ENCODE assay signal across 8 cellular contexts in the genomic region with DNA sequence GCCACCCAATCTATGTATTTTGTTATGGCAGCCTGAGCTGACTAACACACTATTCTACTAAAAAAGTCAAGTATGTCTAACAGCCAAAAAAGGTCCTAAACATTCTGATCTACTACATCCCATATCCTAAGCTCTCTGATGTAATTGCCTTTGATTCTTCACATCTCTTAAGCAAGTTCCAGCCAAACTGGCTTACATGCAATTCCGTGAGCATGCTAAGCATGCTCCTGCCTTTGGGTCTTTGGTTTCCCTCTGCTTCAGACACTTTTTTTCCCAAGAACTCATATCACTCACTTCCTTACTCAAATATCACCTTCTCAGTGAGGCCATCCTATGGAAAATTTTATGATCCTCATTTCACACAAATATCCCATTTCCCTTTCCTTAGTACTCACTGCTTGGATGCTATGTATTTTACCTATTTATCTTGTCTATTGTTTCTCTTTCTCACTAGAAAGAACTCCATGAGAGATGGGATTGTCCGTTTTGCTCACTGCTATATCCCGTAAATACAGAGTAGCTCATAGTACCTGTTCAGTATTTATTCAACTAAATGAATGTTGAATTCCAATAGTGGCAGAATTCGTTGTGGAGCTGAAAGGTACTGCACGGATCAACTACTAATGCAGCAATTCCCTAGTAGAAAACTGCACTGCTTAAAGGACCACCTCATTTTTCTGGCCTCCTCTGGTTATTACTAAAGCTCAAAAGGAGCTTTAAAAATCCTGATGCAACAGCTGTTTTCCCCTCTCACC. TPM values are rescaled to one million over a fixed set of nuclear protein-coding genes. Genes with fewer than 3 reads are reported as not detected.
DNase-seq lines count a peak whose midpoint lies in the region; ATAC-seq and TF ChIP-seq lines count a peak whose summit lies in the region.

No MANE protein-coding gene starts in this region.

- peaks cover 6 to 18% of the 10 kb centered on the region in 2 experiments; a peak in 3 of 4 replicates for H3K4me1 ChIP-seq in SK-N-SH (ENCODE audit: control insufficient read depth in 1 of 2, insufficient read depth in 2 of 2, low read depth in 1 of 2, low read length in 1 of 2)
- H3K4me1 ChIP-seq in stomach smooth muscle (ENCODE audit: control insufficient read depth, insufficient read depth, low read length), result peaks cover 20% of the 10 kb centered on the region

- H3K27ac Mint-ChIP-seq in T-helper 1 cell treated with Interleukin-12 subunit alpha and Interleukin-12 subunit beta and Interleukin-4 antibody, amounts not matched to agents 30 μg/mL and 1 μg/mL, for 36 hours, result peak overlapping the region; percentile 89

- no peak for TF ChIP-seq EP300 in SK-N-SH (IDR thresholded peaks at IDR 0.05; ENCODE audit: borderline replicate concordance in 1 of 2, low read depth in 1 of 2, low read length in 1 of 2)

- 56% methylated on average over 5 of the region's 5 CpGs for WGBS in SK-N-SH (ENCODE audit: low lambda C conversion rate)

- no peaks in the 10 kb centered on the region for H3F3A ChIP-seq in SK-N-SH (replicated peaks; ENCODE audit: insufficient read depth)

- H3K9ac ChIP-seq in SK-N-SH, result peak overlapping the region; percentile 76; the same call in 1 of the 2 replicates
- peak overlapping the region in 1 of 2 donors; percentile 63 for H3K9ac ChIP-seq in stomach smooth muscle (ENCODE audit: low read length in 2 of 2)

- H3K27ac ChIP-seq in SK-N-SH (ENCODE audit: low read depth in 2 of 2, low read length in 1 of 2) (peak overlapping the region in 1 of 2 experiments; percentile 87; a peak in 3 of 4 replicates), stomach smooth muscle (ENCODE audit: low read length) (peak overlapping the region; percentile 3)

- no peaks in the 10 kb centered on the region for H3K27me3 Mint-ChIP-seq in T-helper 1 cell treated with Interleukin-12 subunit alpha and Interleukin-12 subunit beta and Interleukin-4 antibody, amounts not matched to agents 30 μg/mL and 1 μg/mL, for 36 hours (ENCODE audit: low read depth)

- no peak for TF ChIP-seq RAD21 in SK-N-SH (IDR thresholded peaks at IDR 0.05; ENCODE audit: low read length)

- H3K36me3 Mint-ChIP-seq in T-helper 1 cell treated with Interleukin-12 subunit alpha and Interleukin-12 subunit beta and Interleukin-4 antibody, amounts not matched to agents 30 μg/mL and 1 μg/mL, for 36 hours (ENCODE audit: low read depth), result peaks cover 3% of the 10 kb centered on the region

- H2AFZ ChIP-seq in SK-N-SH (ENCODE audit: low read depth), result peak overlapping the region; percentile 80

- H3K9me3 Mint-ChIP-seq in T-helper 1 cell treated with Interleukin-12 subunit alpha and Interleukin-12 subunit beta and Interleukin-4 antibody, amounts not matched to agents 30 μg/mL and 1 μg/mL, for 36 hours, result no peaks in the 10 kb centered on the region

- CTCF ChIA-PET in SK-N-SH (lab: Yijun Ruan, JAX), result interaction anchor here (0.6 to 1.9 kb wide), 15 partner anchors 9 to 569 kb away, joined by 3 to 5 read pairs (median 3); no protein-coding TSS in a partner anchor

- peak overlapping the region; percentile 80 to 86 for H3K4me3 ChIP-seq in SK-N-SH (ENCODE audit: low read depth in 2 of 2, low read length in 1 of 2)
- peak overlapping the region; percentile 63 to 90 for H3K4me3 ChIP-seq in foreskin fibroblast (ENCODE audit: low read depth in 1 of 2, low read length in 2 of 2)
- peak overlapping the region; percentile 60 to 93 for H3K4me3 ChIP-seq in stomach smooth muscle (ENCODE audit: low read length in 2 of 2)

- TF ChIP-seq CTCF in SK-N-SH (IDR thresholded peaks at IDR 0.05), result peak; percentile 42
- no peak for TF ChIP-seq CTCF in foreskin fibroblast (IDR thresholded peaks at IDR 0.05; ENCODE audit: low read depth, low read length)

- ATAC-seq in GM18909 (IDR thresholded peaks at IDR 0.05; ENCODE audit: poor library complexity, unreplicated experiment) (no peak), HG02571 (IDR thresholded peaks at IDR 0.05; ENCODE audit: unreplicated experiment) (no peak)

- peaks cover 85% of the 10 kb centered on the region for H3K79me2 ChIP-seq in SK-N-SH (ENCODE audit: insufficient read depth)

- peak overlapping the region; percentile 93 for H3K4me2 ChIP-seq in SK-N-SH

- peaks cover 44% of the 10 kb centered on the region for H3K4me1 Mint-ChIP-seq in T-helper 1 cell treated with Interleukin-12 subunit alpha and Interleukin-12 subunit beta and Interleukin-4 antibody, amounts not matched to agents 30 μg/mL and 1 μg/mL, for 36 hours (ENCODE audit: low read depth)

- H4K20me1 ChIP-seq in SK-N-SH (ENCODE audit: insufficient read depth), result peaks cover 19% of the 10 kb centered on the region

- no peaks in the 10 kb centered on the region for H3K9me2 ChIP-seq in SK-N-SH

- peak overlapping the region; percentile 83 for H3K4me3 Mint-ChIP-seq in T-helper 1 cell treated with Interleukin-12 subunit alpha and Interleukin-12 subunit beta and Interleukin-4 antibody, amounts not matched to agents 30 μg/mL and 1 μg/mL, for 36 hours

- no peak for DNase-seq in T-helper 1 cell
- peak; percentile 19 for DNase-seq in SK-N-SH
- peak in 1 of 2 donors; percentile 36 for DNase-seq in foreskin fibroblast
- DNase-seq in foreskin melanocyte, result no peak

- H3K36me3 ChIP-seq in SK-N-SH (replicated peaks in 1 of 2; ENCODE audit: control insufficient read depth in 1 of 2, insufficient read depth in 2 of 2, low read length in 1 of 2) (no peaks in the 10 kb centered on the region), stomach smooth muscle (ENCODE audit: control insufficient read depth in 2 of 2, insufficient read depth in 2 of 2, low read length in 2 of 2) (no peaks in the 10 kb centered on the region)

- POLR2A ChIA-PET in SK-N-SH (lab: Yijun Ruan, JAX), result no interaction called here

- H3K27me3 ChIP-seq in SK-N-SH (ENCODE audit: insufficient read depth), result no peaks in the 10 kb centered on the region
- no peaks in the 10 kb centered on the region for H3K27me3 ChIP-seq in stomach smooth muscle (ENCODE audit: control insufficient read depth in 1 of 2, insufficient read depth in 2 of 2, low read length in 2 of 2)

- no peaks in the 10 kb centered on the region for H3K9me3 ChIP-seq in SK-N-SH
- no peaks in the 10 kb centered on the region for H3K9me3 ChIP-seq in stomach smooth muscle (ENCODE audit: control insufficient read depth in 2 of 2, low read length in 2 of 2)

TF ChIP-seq in SK-N-SH, 30 proteins besides CTCF, POLR2A, EP300 and RAD21:
- TF ChIP-seq, protein P1, sequence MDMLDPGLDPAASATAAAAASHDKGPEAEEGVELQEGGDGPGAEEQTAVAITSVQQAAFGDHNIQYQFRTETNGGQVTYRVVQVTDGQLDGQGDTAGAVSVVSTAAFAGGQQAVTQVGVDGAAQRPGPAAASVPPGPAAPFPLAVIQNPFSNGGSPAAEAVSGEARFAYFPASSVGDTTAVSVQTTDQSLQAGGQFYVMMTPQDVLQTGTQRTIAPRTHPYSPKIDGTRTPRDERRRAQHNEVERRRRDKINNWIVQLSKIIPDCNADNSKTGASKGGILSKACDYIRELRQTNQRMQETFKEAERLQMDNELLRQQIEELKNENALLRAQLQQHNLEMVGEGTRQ (IDR thresholded peaks at IDR 0.05; ENCODE audit: borderline replicate concordance, low read depth, low read length), result no peak
- TF ChIP-seq NRF1 (IDR thresholded peaks at IDR 0.05; ENCODE audit: low read depth, low read length) (no peak), GATA2 (CRISPR knock-in tag; IDR thresholded peaks at IDR 0.05) (no peak), ELF1 (IDR thresholded peaks at IDR 0.05) (no peak), TEAD4 (IDR thresholded peaks at IDR 0.05; ENCODE audit: borderline replicate concordance, insufficient read depth) (no peak), JUND (IDR thresholded peaks at IDR 0.05) (no peak), SMC3 (IDR thresholded peaks at IDR 0.05; ENCODE audit: low read depth, low read length) (no peak)
- TF ChIP-seq, protein P2, sequence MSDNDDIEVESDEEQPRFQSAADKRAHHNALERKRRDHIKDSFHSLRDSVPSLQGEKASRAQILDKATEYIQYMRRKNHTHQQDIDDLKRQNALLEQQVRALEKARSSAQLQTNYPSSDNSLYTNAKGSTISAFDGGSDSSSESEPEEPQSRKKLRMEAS (IDR thresholded peaks at IDR 0.05; ENCODE audit: low read depth), result no peak
- TF ChIP-seq, protein P3, sequence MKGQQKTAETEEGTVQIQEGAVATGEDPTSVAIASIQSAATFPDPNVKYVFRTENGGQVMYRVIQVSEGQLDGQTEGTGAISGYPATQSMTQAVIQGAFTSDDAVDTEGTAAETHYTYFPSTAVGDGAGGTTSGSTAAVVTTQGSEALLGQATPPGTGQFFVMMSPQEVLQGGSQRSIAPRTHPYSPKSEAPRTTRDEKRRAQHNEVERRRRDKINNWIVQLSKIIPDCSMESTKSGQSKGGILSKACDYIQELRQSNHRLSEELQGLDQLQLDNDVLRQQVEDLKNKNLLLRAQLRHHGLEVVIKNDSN (IDR thresholded peaks at IDR 0.05; ENCODE audit: borderline replicate concordance, low read depth), result no peak

RNA-seq across cellular contexts. Expression of a gene that starts 2.3 kb away (rescaled TPM):
- polyA plus RNA-seq in SK-N-SH (2012; rRNA removed), result 5.6 and 6.4 TPM in 2 replicates
- polyA plus RNA-seq in SK-N-SH (2012; cell fraction: cytosol; rRNA removed), result 6.4 and 6.6 TPM in 2 replicates
- polyA plus RNA-seq in SK-N-SH (2012; cell fraction: nucleus; rRNA removed), result 3.4 and 5.4 TPM in 2 replicates
